Comparison of ENCODE assay signal across 25 cellular contexts in the genomic region with DNA sequence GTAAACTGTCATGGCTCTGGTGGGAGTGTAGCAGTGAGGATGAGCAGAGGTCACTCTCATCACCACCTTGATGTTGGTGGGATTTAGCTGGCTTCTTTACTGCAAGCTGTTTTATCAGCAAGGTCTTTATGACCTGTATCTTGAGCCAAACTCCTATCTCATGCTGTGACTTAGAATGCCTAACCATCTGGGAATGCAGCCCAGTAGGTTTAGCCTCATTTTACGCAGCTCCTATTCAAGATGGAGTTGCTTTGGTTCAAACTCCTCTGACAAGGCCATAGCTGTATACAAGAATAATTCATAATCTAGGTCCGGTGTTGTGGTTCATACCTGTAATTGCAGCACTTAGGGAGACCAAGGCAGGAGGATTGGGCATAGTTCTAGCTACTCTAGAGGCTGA.
"Had no signal": no experiment of that assay in that cellular context is flagged by ENCODE, and none has a peak within 500 bp of the region (broad histone marks: within the 10 kb centered on the region; RNA-seq: fewer than 3 reads in every experiment).

No MANE protein-coding gene starts in this region.

- H3K4me1 ChIP-seq: adrenal gland, Peyer's patch had no signal

- H3K27ac ChIP-seq: adrenal gland, Peyer's patch, SJCRH30, WERI-Rb-1 had no signal

- H3K4me3 ChIP-seq: adrenal gland, MG63, Peyer's patch, SJCRH30 had no signal

- H3K9ac ChIP-seq: SK-N-SH had no signal

- H3K27me3 ChIP-seq: adrenal gland, MG63, Peyer's patch, SJCRH30 had no signal

- H3K4me2 ChIP-seq: SK-N-SH had no signal

- H3K9me3 ChIP-seq: adrenal gland, MG63, Peyer's patch, SJCRH30, SK-N-SH had no signal

- ATAC-seq: activated CD4-positive, alpha-beta T cell treated with anti-CD3 and anti-CD28 coated beads for 36 hours had no signal

- DNase-seq: activated CD4-positive, alpha-beta memory T cell treated with anti-CD3 and anti-CD28 coated beads, Interleukin-2, amount 10 ng/mL, durations not matched to agents 7 days and 5 days; activated CD4-positive, alpha-beta T cell treated with anti-CD3 and anti-CD28 coated beads for 36 hours; activated CD4-positive, alpha-beta T cell treated with anti-CD3 and anti-CD28 coated beads, Interleukin-2, amount 50 U/mL, for 1 hour; activated CD8-positive, alpha-beta memory T cell treated with anti-CD3 and anti-CD28 coated beads, Interleukin-2, amount 50 U/mL, for 4 hours; activated naive CD4-positive, alpha-beta T cell treated with anti-CD3 and anti-CD28 coated beads, Interleukin-2, amount 50 U/mL, for 16 hours; activated naive CD8-positive, alpha-beta T cell treated with anti-CD3 and anti-CD28 coated beads, Interleukin-2, amount 10 ng/mL, durations not matched to agents 7 days and 5 days; adrenal gland; anterior cingulate cortex; MV-4-11; NCI-H1092 treated with DMSO at 0.1 percent for 48 hours; NCI-H1417 treated with DMSO at 0.1 percent for 48 hours; NCI-H1694; NCI-H2029; NCI-H345; NCI-H510A; NCI-H69; NK-92 treated with Interleukin-12 subunit alpha and Interleukin-12 subunit beta, amount 100 ng/mL, for 24 hours; OCI-M1; Peyer's patch; Right ventricle myocardium superior; SJCRH30; SK-N-SH; T-helper 1 cell; WERI-Rb-1 had no signal

- H3K36me3 ChIP-seq: adrenal gland, MG63, Peyer's patch, SJCRH30, WERI-Rb-1 had no signal
